1 cellular context compared by ENCODE assay signal in genomic region chr3:194682651-194683310, GRCh38.
TF ChIP-seq lines count a peak whose summit lies in the region.

No MANE protein-coding gene starts in this region.

TF ChIP-seq in K562, 482 proteins besides CTCF, POLR2A, EP300 and RAD21 (continued from another document):
- TF ChIP-seq CREB3L1 (IDR thresholded peaks at IDR 0.05; ENCODE audit: borderline replicate concordance, low read depth) (peak; percentile 96; the same call in 1 of the 2 replicates), ZFX (CRISPR knock-in tag; IDR thresholded peaks at IDR 0.05) (no peak), ZNF586 (CRISPR knock-in tag; conservative IDR thresholded peaks at IDR 0.05) (no peak), MCM3 (IDR thresholded peaks at IDR 0.05) (no peak), SMAD1 (IDR thresholded peaks at IDR 0.05; ENCODE audit: low read depth, low read length, partially characterized antibody) (no peak), TOE1 (IDR thresholded peaks at IDR 0.05; ENCODE audit: borderline replicate concordance) (no peak), TOE1 (CRISPR knock-in tag; IDR thresholded peaks at IDR 0.05; ENCODE audit: borderline replicate concordance, low read depth) (0 out of 2 replicates have a peak, but pooled peaks have one; percentile 48), HDAC2 (IDR thresholded peaks at IDR 0.05) (peak; percentile 6; the same call in 1 of the 2 replicates), FOSL1 (tag; conservative IDR thresholded peaks at IDR 0.05) (peak; percentile 92), DNMT1 (IDR thresholded peaks at IDR 0.05) (no peak)
- TF ChIP-seq, protein P1, sequence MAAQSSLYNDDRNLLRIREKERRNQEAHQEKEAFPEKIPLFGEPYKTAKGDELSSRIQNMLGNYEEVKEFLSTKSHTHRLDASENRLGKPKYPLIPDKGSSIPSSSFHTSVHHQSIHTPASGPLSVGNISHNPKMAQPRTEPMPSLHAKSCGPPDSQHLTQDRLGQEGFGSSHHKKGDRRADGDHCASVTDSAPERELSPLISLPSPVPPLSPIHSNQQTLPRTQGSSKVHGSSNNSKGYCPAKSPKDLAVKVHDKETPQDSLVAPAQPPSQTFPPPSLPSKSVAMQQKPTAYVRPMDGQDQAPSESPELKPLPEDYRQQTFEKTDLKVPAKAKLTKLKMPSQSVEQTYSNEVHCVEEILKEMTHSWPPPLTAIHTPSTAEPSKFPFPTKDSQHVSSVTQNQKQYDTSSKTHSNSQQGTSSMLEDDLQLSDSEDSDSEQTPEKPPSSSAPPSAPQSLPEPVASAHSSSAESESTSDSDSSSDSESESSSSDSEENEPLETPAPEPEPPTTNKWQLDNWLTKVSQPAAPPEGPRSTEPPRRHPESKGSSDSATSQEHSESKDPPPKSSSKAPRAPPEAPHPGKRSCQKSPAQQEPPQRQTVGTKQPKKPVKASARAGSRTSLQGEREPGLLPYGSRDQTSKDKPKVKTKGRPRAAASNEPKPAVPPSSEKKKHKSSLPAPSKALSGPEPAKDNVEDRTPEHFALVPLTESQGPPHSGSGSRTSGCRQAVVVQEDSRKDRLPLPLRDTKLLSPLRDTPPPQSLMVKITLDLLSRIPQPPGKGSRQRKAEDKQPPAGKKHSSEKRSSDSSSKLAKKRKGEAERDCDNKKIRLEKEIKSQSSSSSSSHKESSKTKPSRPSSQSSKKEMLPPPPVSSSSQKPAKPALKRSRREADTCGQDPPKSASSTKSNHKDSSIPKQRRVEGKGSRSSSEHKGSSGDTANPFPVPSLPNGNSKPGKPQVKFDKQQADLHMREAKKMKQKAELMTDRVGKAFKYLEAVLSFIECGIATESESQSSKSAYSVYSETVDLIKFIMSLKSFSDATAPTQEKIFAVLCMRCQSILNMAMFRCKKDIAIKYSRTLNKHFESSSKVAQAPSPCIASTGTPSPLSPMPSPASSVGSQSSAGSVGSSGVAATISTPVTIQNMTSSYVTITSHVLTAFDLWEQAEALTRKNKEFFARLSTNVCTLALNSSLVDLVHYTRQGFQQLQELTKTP (IDR thresholded peaks at IDR 0.05; ENCODE audit: low read depth in 1 of 2, partially characterized antibody in 2 of 2) = no peak
